Comparison of ENCODE assay signal across 1 cellular context in genomic region chr2:177533253-177533652, GRCh38.
TF ChIP-seq lines count a peak whose summit lies in the region.

No MANE protein-coding gene starts in this region.

TF ChIP-seq in K562, 482 proteins besides CTCF, POLR2A, EP300 and RAD21 (continued from another document):
- TF ChIP-seq ZNF395 (CRISPR knock-in tag; IDR thresholded peaks at IDR 0.05) (no peak), ZNF347 (CRISPR knock-in tag; IDR thresholded peaks at IDR 0.05; ENCODE audit: low read depth) (no peak), ZBTB8A (IDR thresholded peaks at IDR 0.05; ENCODE audit: partially characterized antibody) (no peak), ZNF316 (IDR thresholded peaks at IDR 0.05) (no peak), SMARCC2 (IDR thresholded peaks at IDR 0.05; ENCODE audit: low read depth) (no peak), CHD2 (IDR thresholded peaks at IDR 0.05; ENCODE audit: low read depth, low read length) (no peak), TARDBP (IDR thresholded peaks at IDR 0.05) (no peak), ETV1 (tag; conservative IDR thresholded peaks at IDR 0.05; ENCODE audit: low read depth) (no peak), MXD1 (CRISPR knock-in tag; IDR thresholded peaks at IDR 0.05; ENCODE audit: borderline replicate concordance, poor library complexity, severe bottlenecking) (no peak), JUND (IDR thresholded peaks at IDR 0.05; ENCODE audit: borderline replicate concordance, low read depth, low read length) (no peak), JUND (tag; IDR thresholded peaks at IDR 0.05; ENCODE audit: borderline replicate concordance, low read depth, low read length) (no peak), MEF2D (tag; conservative IDR thresholded peaks at IDR 0.05; ENCODE audit: low read depth) (no peak), ZNF75A (CRISPR knock-in tag; IDR thresholded peaks at IDR 0.05) (no peak), HIVEP1 (CRISPR knock-in tag; IDR thresholded peaks at IDR 0.05) (no peak), BMI1 (IDR thresholded peaks at IDR 0.05; ENCODE audit: low read length) (no peak)
- TF ChIP-seq, protein P1, sequence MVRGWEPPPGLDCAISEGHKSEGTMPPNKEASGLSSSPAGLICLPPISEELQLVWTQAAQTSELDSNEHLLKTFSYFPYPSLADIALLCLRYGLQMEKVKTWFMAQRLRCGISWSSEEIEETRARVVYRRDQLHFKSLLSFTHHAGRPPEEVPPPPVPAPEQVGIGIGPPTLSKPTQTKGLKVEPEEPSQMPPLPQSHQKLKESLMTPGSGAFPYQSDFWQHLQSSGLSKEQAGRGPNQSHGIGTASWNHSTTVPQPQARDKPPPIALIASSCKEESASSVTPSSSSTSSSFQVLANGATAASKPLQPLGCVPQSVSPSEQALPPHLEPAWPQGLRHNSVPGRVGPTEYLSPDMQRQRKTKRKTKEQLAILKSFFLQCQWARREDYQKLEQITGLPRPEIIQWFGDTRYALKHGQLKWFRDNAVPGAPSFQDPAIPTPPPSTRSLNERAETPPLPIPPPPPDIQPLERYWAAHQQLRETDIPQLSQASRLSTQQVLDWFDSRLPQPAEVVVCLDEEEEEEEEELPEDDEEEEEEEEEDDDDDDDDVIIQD (CRISPR knock-in tag; IDR thresholded peaks at IDR 0.05), result no peak
- TF ChIP-seq, protein P2, sequence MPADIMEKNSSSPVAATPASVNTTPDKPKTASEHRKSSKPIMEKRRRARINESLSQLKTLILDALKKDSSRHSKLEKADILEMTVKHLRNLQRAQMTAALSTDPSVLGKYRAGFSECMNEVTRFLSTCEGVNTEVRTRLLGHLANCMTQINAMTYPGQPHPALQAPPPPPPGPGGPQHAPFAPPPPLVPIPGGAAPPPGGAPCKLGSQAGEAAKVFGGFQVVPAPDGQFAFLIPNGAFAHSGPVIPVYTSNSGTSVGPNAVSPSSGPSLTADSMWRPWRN (IDR thresholded peaks at IDR 0.05; ENCODE audit: low read depth), result no peak
- TF ChIP-seq, protein P3, sequence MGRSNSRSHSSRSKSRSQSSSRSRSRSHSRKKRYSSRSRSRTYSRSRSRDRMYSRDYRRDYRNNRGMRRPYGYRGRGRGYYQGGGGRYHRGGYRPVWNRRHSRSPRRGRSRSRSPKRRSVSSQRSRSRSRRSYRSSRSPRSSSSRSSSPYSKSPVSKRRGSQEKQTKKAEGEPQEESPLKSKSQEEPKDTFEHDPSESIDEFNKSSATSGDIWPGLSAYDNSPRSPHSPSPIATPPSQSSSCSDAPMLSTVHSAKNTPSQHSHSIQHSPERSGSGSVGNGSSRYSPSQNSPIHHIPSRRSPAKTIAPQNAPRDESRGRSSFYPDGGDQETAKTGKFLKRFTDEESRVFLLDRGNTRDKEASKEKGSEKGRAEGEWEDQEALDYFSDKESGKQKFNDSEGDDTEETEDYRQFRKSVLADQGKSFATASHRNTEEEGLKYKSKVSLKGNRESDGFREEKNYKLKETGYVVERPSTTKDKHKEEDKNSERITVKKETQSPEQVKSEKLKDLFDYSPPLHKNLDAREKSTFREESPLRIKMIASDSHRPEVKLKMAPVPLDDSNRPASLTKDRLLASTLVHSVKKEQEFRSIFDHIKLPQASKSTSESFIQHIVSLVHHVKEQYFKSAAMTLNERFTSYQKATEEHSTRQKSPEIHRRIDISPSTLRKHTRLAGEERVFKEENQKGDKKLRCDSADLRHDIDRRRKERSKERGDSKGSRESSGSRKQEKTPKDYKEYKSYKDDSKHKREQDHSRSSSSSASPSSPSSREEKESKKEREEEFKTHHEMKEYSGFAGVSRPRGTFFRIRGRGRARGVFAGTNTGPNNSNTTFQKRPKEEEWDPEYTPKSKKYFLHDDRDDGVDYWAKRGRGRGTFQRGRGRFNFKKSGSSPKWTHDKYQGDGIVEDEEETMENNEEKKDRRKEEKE (IDR thresholded peaks at IDR 0.05; ENCODE audit: borderline replicate concordance in 1 of 2, control insufficient read depth in 1 of 2, low read depth in 2 of 2, low read length in 1 of 2), result no peak
